ENCODE assay signal across 4 cellular contexts in genomic region chr6:13541496-13541895, GRCh38. TPM values are rescaled to one million over a fixed set of nuclear protein-coding genes. Genes with fewer than 3 reads are reported as not detected.
"Had no signal": no experiment of that assay in that cellular context is flagged by ENCODE, and none has a peak within 500 bp of the region (broad histone marks: within the 10 kb centered on the region; RNA-seq: fewer than 3 reads in every experiment).

No MANE protein-coding gene starts in this region.

- ATAC-seq: GM12878 had no signal

- DNase-seq: GDM1, GF-D8 had no signal

- H3K4me3 ChIP-seq: GM12878 had no signal

RNA-seq across cellular contexts. Expression of gene GFOD1, which starts 54.1 kb away (rescaled TPM):
- total RNA-seq: G401 had no signal
